In the genomic region with DNA sequence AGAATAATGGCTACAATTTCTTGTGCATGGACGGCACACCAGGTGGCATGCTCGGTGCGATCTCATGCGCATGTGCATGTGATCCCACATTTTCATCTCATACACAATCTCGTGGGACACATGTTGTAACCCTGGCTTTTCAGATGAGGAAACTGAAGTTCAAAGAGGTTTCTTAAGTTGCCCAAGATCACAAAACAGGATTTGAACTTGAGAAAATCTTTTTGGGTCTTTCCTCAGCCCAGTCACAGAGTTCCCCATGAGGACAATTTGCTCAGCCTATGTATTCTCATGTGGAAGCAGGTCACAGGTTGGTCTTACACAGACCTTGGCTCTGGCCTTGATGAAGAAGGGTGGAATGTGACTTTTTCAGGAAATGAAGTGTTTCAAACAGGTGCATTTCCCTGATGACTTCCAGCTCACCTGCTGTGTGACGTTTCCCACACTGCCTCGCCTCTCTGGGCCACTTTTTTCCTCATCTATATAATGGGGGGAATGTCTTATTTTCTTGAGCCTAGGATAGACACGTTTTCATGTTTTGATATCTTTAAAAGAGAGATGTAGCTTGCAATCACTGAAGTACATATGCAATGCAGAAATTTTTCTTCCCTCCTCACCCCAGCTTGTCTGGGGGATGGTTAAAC, we compare ENCODE assay signal across 29 cellular contexts. TPM values are rescaled to one million over a fixed set of nuclear protein-coding genes. Genes with fewer than 3 reads are reported as not detected.
A peak's percentile ranks its signal among the peaks of the same experiment; 100 is the strongest.
DNase-seq lines count a peak whose midpoint lies in the region; ATAC-seq and TF ChIP-seq lines count a peak whose summit lies in the region.
"Had no signal": no experiment of that assay in that cellular context is flagged by ENCODE, and none has a peak within 500 bp of the region (broad histone marks: within the 10 kb centered on the region; RNA-seq: fewer than 3 reads in every experiment).

No MANE protein-coding gene starts in this region.

- H3K27ac ChIP-seq in HEK293 (ENCODE audit: extremely low read depth, low read depth, low read length) (no peak overlapping the region), suprapubic skin (no peak overlapping the region)
- H3K27ac ChIP-seq: adrenal gland, esophagus muscularis mucosa, GM23248, hepatocyte, KMS-11 had no signal

- H3K4me3 ChIP-seq in HEK293 (ENCODE audit: low read depth, low read length) (no peak overlapping the region), suprapubic skin (no peak overlapping the region)
- H3K4me3 ChIP-seq: adrenal gland, esophagus muscularis mucosa, GM23248, hepatocyte, smooth muscle cell had no signal

- WGBS in suprapubic skin, result 86% methylated on average over 8 of the region's 8 CpGs

- H3K4me1 ChIP-seq in HEK293 (ENCODE audit: control insufficient read depth, insufficient read depth, low read length) (no peaks in the 10 kb centered on the region), suprapubic skin (no peaks in the 10 kb centered on the region)
- H3K4me1 ChIP-seq: adrenal gland, esophagus muscularis mucosa had no signal

- peak; percentile 44 for ATAC-seq in esophagus mucosa
- ATAC-seq in GM21390 (IDR thresholded peaks at IDR 0.05; ENCODE audit: unreplicated experiment), result no peak
- ATAC-seq: activated CD8-positive, alpha-beta T cell treated with anti-CD3 and anti-CD28 coated beads, Interleukin-2, amount 10 ng/mL, durations not matched to agents 7 days and 5 days; effector memory CD8-positive, alpha-beta T cell; naive thymus-derived CD4-positive, alpha-beta T cell; stimulated activated effector memory CD8-positive, alpha-beta T cell treated with anti-CD3 and anti-CD28 coated beads, Interleukin-12 subunit alpha, Interleukin-12 subunit beta, amount 100 ng/mL, for 72 hours had no signal

- DNase-seq in MV-4-11 (lab: John Stamatoyannopoulos, UW) (peak; percentile 78), suprapubic skin (ENCODE audit: low spot score in 2 of 2) (peak; percentile 5 to 16), activated gamma-delta T cell (lab: John Stamatoyannopoulos, UW) (no peak)
- no peak for DNase-seq in effector CD4-positive, alpha-beta T cell
- DNase-seq: activated B cell treated with CpG ODN at 0.5 μM for 24 hours; activated CD8-positive, alpha-beta T cell treated with anti-CD3 and anti-CD28 coated beads, Interleukin-2, amount 10 ng/mL, durations not matched to agents 7 days and 5 days; activated naive CD4-positive, alpha-beta T cell; activated T-cell treated with anti-CD3 and anti-CD28 coated beads, Interleukin-2, amount 50 U/mL, for 1 hour; CD4-positive, alpha-beta T cell; effector memory CD8-positive, alpha-beta T cell; foreskin melanocyte; NCI-H1694; RPMI8226; SK-N-SH; stimulated activated CD4-positive, alpha-beta T cell treated with anti-CD3 and anti-CD28 coated beads, Interleukin-2, amount 100 ng/mL, for 48 hours had no signal

- H3K36me3 ChIP-seq in HEK293 (ENCODE audit: control insufficient read depth in 2 of 2, insufficient read depth in 1 of 2, low read length in 2 of 2) (no peaks in the 10 kb centered on the region), suprapubic skin (peaks cover under 1% of the 10 kb centered on the region)
- H3K36me3 ChIP-seq: adrenal gland, esophagus muscularis mucosa had no signal

- TF ChIP-seq EP300 in suprapubic skin (IDR thresholded peaks at IDR 0.05), result no peak

- no peak for TF ChIP-seq POLR2A in suprapubic skin (IDR thresholded peaks at IDR 0.05)

- TF ChIP-seq CTCF in HEK293 (tag by site-specific recombination; IDR thresholded peaks at IDR 0.05), result no peak
- TF ChIP-seq CTCF in suprapubic skin (IDR thresholded peaks at IDR 0.05), result no peak

- H3K9me3 ChIP-seq in HEK293 (ENCODE audit: control insufficient read depth, insufficient read depth, low read depth, low read length), result no peaks in the 10 kb centered on the region
- no peaks in the 10 kb centered on the region for H3K9me3 ChIP-seq in suprapubic skin
- H3K9me3 ChIP-seq: adrenal gland, esophagus muscularis mucosa, SK-N-SH had no signal

- POLR2A ChIA-PET in HEK293 (lab: Yijun Ruan, JAX), result no interaction called here

- CTCF ChIA-PET in HEK293 (lab: Yijun Ruan, JAX), result interaction anchor here (0.6 to 2.0 kb wide), 3 partner anchors 29 to 234 kb away, joined by 3 to 7 read pairs (median 3); no protein-coding TSS in a partner anchor

- H3K27me3 ChIP-seq in suprapubic skin, result peaks cover 4% of the 10 kb centered on the region
- H3K27me3 ChIP-seq: adrenal gland, esophagus muscularis mucosa, hepatocyte had no signal

TF ChIP-seq in HEK293, 187 proteins besides CTCF, POLR2A, EP300 and RAD21:
- TF ChIP-seq ZNF768 (tag by site-specific recombination; IDR thresholded peaks at IDR 0.05) (0 out of 2 replicates have a peak, but pooled peaks have one; percentile 39), ZNF19 (tag by site-specific recombination; IDR thresholded peaks at IDR 0.05; ENCODE audit: low read depth) (no peak)

RNA-seq across cellular contexts. Expression of a gene that starts 7.1 kb away (rescaled TPM):
- total RNA-seq in esophagus mucosa, result 1.6 TPM
- 10 to 100 TPM in 1 of 4 donors, not detected in 3; 59.2 TPM for total RNA-seq in suprapubic skin
- total RNA-seq: activated B cell treated with CpG ODN at 0.5 μM for 24 hours; activated CD8-positive, alpha-beta T cell treated with anti-CD3 and anti-CD28 coated beads, Interleukin-2, amount 10 ng/mL, durations not matched to agents 7 days and 5 days; CD4-positive, alpha-beta T cell; GM23248; HT-29; osteoblast; renal cortical epithelial cell; smooth muscle cell had no signal

RNA-seq across cellular contexts. Expression of a gene that starts 13.8 kb away (rescaled TPM):
- total RNA-seq in esophagus mucosa (0.36 TPM), suprapubic skin (1 to 10 TPM in 1 of 4 donors, not detected in 3; 9.5 TPM)
- total RNA-seq: activated B cell treated with CpG ODN at 0.5 μM for 24 hours; activated CD8-positive, alpha-beta T cell treated with anti-CD3 and anti-CD28 coated beads, Interleukin-2, amount 10 ng/mL, durations not matched to agents 7 days and 5 days; CD4-positive, alpha-beta T cell; esophagus muscularis mucosa; GM23248; HT-29; naive thymus-derived CD4-positive, alpha-beta T cell; osteoblast; renal cortical epithelial cell; smooth muscle cell had no signal

Comparison
In these comparisons a context has a peak if more than half of its experiments do, and no peak if none do; other contexts are left out.
1. DNase-seq: peak in MV-4-11 (single experiment) and suprapubic skin (2 of 2); none in effector CD4-positive, alpha-beta T cell (single experiment) and activated gamma-delta T cell (single experiment).